In the genomic region with DNA sequence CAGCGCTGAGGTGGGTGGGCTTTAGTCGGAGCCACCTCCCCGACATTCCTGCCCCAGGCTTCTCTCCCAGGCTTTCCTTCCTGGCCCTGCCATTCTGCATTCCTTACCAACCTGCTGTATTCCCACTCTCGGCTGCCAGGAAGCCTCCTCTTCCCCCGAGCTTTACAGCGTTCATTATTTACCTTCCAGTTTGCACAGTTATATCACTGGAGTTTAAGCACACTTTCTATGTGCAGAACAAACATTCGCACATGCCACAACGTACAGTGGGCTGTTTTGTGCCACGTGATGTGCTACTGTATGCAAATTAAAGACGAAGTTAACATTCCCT, we compare ENCODE assay signal across 32 cellular contexts.
DNase-seq lines count a peak whose midpoint lies in the region; ATAC-seq and TF ChIP-seq lines count a peak whose summit lies in the region.
"Had no signal": no experiment of that assay in that cellular context is flagged by ENCODE, and none has a peak within 500 bp of the region (broad histone marks: within the 10 kb centered on the region; RNA-seq: fewer than 3 reads in every experiment).

No MANE protein-coding gene starts in this region.

- TF ChIP-seq CTCF in LNCaP clone FGC (IDR thresholded peaks at IDR 0.05; ENCODE audit: control insufficient read depth, extremely low read depth, insufficient read depth): no peak
- TF ChIP-seq CTCF in omental fat pad (IDR thresholded peaks at IDR 0.05): no peak

- ATAC-seq in omental fat pad (ENCODE audit: low FRiP score): peak; percentile 45
- ATAC-seq in GM19351 (IDR thresholded peaks at IDR 0.05; ENCODE audit: unreplicated experiment): no peak
- ATAC-seq: A549; activated CD4-positive, CD25-positive, alpha-beta regulatory T cell treated with anti-CD3 and anti-CD28 coated beads, Interleukin-2, amount 50 U/mL, for 24 hours; body of pancreas; foreskin keratinocyte; heart left ventricle; Right ventricle myocardium inferior; sciatic nerve; SK-N-SH treated with all-trans-retinoic acid at 6 μM for 48 hours; stimulated activated naive CD8-positive, alpha-beta T cell treated with anti-CD3 and anti-CD28 coated beads, Interleukin-15, amount 100 ng/mL, for 72 hours; T-helper 17 cell had no signal

- no peak overlapping the region for H3K4me3 ChIP-seq in LNCaP clone FGC (ENCODE audit: low read depth, low read length)
- H3K4me3 ChIP-seq: A549, adrenal gland, body of pancreas, esophagus squamous epithelium, heart left ventricle had no signal

- DNase-seq in COLO668 (lab: John Stamatoyannopoulos, UW; ENCODE audit: unreplicated experiment) (peak; percentile 20), LNCaP clone FGC (ENCODE audit: low read depth) (peak; percentile 83), iPS-NIHi7 (ENCODE audit: extremely low spot score) (peak; percentile 26), omental fat pad (ENCODE audit: low spot score) (no peak), NCI-H2171 treated with DMSO at 0.1 percent for 48 hours (lab: John Stamatoyannopoulos, UW) (no peak), HuH-7.5 (ENCODE audit: low spot score) (no peak), DMS 273 treated with DMSO at 0.1 percent for 48 hours (lab: John Stamatoyannopoulos, UW) (no peak)
- DNase-seq: activated CD4-positive, alpha-beta T cell treated with anti-CD3 and anti-CD28 coated beads, Interleukin-2, amount 50 U/mL, for 48 hours; activated naive CD4-positive, alpha-beta T cell treated with anti-CD3 and anti-CD28 coated beads, Interleukin-2, amount 10 ng/mL, durations not matched to agents 7 days and 5 days; adrenal gland; CD4-positive, CD25-positive, alpha-beta regulatory T cell; esophagus squamous epithelium; foreskin keratinocyte; heart left ventricle; KBM-7; mammary epithelial cell; NCI-H1105; NCI-H187; NCI-H526; NK-92 treated with Interleukin-12 subunit alpha and Interleukin-12 subunit beta, amount 100 ng/mL, for 24 hours; posterior cingulate gyrus; stimulated activated CD4-positive, alpha-beta T cell treated with anti-CD3 and anti-CD28 coated beads, Interleukin-12 subunit alpha, Interleukin-12 subunit beta, amount 100 ng/mL, for 4 hours; stimulated activated CD4-positive, alpha-beta T cell treated with anti-CD3 and anti-CD28 coated beads, Interleukin-2, amount 100 ng/mL, for 48 hours; stimulated activated naive CD8-positive, alpha-beta T cell treated with anti-CD3 and anti-CD28 coated beads, Interleukin-15, amount 100 ng/mL, for 72 hours; T-helper 17 cell had no signal

Comparison
In these comparisons a context has a peak if more than half of its experiments do, and no peak if none do; other contexts are left out.
1. DNase-seq: peak in COLO668 (single experiment), LNCaP clone FGC (single experiment) and iPS-NIHi7 (single experiment); none in omental fat pad (single experiment), NCI-H2171 treated with DMSO at 0.1 percent for 48 hours (single experiment), HuH-7.5 (single experiment) and DMS 273 treated with DMSO at 0.1 percent for 48 hours (single experiment).